4 cellular contexts compared by ENCODE assay signal in the genomic region with DNA sequence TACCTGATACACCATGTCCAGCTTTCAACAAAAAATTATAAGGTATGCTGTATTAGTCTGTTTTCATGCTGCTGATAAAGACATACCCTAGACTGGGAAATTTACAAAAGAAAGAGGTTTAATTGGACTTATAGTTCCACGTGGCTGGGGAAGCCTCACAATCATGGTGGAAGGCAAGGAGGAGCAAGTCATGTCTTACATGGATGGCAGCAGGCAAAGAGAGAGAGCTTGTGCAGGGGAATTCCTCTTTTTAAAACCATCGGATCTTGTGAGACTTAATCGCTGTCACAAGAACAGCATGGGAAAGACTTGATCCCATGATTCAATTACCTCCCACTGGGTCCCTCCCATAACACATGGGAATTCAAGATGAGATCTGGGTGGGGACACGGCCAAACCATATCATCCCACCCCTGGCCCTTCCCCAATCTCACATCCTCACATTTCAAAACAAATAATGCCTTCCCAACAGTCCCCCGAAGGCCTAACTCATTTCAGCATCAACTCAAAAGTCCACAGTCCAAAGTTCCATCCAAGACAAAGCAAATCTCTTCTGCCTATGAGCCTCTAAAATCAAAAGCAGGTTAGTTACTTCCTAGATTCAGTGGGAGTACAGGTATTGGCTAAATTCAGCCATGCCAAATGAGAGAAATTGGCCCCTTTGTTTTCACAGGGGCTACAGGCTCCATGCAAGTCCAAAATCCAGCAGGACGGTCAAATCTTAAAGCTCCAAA. TPM values are rescaled to one million over a fixed set of nuclear protein-coding genes. Genes with fewer than 3 reads are reported as not detected.
"Had no signal": no experiment of that assay in that cellular context is flagged by ENCODE, and none has a peak within 500 bp of the region (broad histone marks: within the 10 kb centered on the region; RNA-seq: fewer than 3 reads in every experiment).

No MANE protein-coding gene starts in this region.

RNA-seq across cellular contexts. Expression of a gene that starts 28.9 kb away (rescaled TPM):
- total RNA-seq: GM23248, H9, HFFc6 had no signal
- polyA plus RNA-seq: GM23248, GM23338 had no signal
